Comparison of ENCODE assay signal across 2 cellular contexts in the genomic region with DNA sequence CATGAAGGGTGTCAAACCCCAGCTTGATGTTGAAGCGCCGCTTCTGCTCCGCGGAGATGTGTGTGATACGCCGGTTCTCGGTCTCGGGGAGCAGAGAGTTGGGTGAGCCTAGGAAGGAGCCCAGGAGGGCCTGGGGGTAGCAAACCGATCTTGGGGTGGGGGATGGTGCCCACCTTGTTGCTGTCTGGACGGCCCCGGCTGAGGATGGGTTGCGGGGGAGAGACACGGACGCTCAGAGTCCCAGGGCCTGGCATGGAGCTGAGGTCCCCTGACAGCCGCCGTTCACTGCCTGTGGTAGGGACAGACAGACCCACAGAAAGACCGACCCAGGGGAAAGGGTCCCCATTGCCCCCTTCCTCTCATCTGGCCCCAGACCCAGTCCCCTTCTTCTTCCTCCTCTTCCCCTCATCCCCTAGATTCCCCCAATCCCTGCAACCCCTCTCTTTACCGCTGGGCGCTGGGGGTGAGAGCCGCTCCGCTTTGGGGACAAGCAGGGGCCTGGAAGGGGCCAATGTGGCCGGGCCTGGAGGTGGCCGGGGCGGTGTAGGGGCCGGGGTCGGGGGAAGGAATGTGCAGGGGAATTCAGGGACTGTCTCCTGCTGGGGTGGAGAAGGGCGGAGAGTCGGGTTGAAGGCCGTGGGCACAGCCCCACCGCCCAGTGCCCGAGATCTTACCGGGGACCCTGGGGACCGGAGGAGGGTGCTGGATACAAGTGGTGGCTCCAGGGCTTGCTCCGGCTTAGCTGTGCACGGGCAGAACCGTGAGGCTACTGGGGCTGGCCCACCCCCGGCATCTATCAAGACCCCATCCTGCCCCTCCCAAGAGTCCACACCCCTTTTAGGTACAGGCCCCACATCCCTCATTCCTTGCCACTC.
TF ChIP-seq lines count a peak whose summit lies in the region.

No MANE protein-coding gene starts in this region.

TF ChIP-seq in GM23338, 12 proteins besides CTCF, POLR2A, EP300 and RAD21 (continues in another document):
- TF ChIP-seq STAT1 (IDR thresholded peaks at IDR 0.05; ENCODE audit: unreplicated experiment) (no peak), ZNF114 (CRISPR knock-in tag; IDR thresholded peaks at IDR 0.05) (no peak), EZH2 (IDR thresholded peaks at IDR 0.05; ENCODE audit: low read depth, unreplicated experiment) (no peak), NANOG (IDR thresholded peaks at IDR 0.05; ENCODE audit: borderline replicate concordance) (no peak), JUNB (IDR thresholded peaks at IDR 0.05; ENCODE audit: unreplicated experiment) (no peak), CREB1 (CRISPR knock-in tag; IDR thresholded peaks at IDR 0.05; ENCODE audit: low read depth) (no peak), POLR2AphosphoS5 (IDR thresholded peaks at IDR 0.05; ENCODE audit: low read depth) (no peak)
- TF ChIP-seq, protein P1, sequence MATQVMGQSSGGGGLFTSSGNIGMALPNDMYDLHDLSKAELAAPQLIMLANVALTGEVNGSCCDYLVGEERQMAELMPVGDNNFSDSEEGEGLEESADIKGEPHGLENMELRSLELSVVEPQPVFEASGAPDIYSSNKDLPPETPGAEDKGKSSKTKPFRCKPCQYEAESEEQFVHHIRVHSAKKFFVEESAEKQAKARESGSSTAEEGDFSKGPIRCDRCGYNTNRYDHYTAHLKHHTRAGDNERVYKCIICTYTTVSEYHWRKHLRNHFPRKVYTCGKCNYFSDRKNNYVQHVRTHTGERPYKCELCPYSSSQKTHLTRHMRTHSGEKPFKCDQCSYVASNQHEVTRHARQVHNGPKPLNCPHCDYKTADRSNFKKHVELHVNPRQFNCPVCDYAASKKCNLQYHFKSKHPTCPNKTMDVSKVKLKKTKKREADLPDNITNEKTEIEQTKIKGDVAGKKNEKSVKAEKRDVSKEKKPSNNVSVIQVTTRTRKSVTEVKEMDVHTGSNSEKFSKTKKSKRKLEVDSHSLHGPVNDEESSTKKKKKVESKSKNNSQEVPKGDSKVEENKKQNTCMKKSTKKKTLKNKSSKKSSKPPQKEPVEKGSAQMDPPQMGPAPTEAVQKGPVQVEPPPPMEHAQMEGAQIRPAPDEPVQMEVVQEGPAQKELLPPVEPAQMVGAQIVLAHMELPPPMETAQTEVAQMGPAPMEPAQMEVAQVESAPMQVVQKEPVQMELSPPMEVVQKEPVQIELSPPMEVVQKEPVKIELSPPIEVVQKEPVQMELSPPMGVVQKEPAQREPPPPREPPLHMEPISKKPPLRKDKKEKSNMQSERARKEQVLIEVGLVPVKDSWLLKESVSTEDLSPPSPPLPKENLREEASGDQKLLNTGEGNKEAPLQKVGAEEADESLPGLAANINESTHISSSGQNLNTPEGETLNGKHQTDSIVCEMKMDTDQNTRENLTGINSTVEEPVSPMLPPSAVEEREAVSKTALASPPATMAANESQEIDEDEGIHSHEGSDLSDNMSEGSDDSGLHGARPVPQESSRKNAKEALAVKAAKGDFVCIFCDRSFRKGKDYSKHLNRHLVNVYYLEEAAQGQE (IDR thresholded peaks at IDR 0.05; ENCODE audit: unreplicated experiment), result no peak
- TF ChIP-seq, protein P2, sequence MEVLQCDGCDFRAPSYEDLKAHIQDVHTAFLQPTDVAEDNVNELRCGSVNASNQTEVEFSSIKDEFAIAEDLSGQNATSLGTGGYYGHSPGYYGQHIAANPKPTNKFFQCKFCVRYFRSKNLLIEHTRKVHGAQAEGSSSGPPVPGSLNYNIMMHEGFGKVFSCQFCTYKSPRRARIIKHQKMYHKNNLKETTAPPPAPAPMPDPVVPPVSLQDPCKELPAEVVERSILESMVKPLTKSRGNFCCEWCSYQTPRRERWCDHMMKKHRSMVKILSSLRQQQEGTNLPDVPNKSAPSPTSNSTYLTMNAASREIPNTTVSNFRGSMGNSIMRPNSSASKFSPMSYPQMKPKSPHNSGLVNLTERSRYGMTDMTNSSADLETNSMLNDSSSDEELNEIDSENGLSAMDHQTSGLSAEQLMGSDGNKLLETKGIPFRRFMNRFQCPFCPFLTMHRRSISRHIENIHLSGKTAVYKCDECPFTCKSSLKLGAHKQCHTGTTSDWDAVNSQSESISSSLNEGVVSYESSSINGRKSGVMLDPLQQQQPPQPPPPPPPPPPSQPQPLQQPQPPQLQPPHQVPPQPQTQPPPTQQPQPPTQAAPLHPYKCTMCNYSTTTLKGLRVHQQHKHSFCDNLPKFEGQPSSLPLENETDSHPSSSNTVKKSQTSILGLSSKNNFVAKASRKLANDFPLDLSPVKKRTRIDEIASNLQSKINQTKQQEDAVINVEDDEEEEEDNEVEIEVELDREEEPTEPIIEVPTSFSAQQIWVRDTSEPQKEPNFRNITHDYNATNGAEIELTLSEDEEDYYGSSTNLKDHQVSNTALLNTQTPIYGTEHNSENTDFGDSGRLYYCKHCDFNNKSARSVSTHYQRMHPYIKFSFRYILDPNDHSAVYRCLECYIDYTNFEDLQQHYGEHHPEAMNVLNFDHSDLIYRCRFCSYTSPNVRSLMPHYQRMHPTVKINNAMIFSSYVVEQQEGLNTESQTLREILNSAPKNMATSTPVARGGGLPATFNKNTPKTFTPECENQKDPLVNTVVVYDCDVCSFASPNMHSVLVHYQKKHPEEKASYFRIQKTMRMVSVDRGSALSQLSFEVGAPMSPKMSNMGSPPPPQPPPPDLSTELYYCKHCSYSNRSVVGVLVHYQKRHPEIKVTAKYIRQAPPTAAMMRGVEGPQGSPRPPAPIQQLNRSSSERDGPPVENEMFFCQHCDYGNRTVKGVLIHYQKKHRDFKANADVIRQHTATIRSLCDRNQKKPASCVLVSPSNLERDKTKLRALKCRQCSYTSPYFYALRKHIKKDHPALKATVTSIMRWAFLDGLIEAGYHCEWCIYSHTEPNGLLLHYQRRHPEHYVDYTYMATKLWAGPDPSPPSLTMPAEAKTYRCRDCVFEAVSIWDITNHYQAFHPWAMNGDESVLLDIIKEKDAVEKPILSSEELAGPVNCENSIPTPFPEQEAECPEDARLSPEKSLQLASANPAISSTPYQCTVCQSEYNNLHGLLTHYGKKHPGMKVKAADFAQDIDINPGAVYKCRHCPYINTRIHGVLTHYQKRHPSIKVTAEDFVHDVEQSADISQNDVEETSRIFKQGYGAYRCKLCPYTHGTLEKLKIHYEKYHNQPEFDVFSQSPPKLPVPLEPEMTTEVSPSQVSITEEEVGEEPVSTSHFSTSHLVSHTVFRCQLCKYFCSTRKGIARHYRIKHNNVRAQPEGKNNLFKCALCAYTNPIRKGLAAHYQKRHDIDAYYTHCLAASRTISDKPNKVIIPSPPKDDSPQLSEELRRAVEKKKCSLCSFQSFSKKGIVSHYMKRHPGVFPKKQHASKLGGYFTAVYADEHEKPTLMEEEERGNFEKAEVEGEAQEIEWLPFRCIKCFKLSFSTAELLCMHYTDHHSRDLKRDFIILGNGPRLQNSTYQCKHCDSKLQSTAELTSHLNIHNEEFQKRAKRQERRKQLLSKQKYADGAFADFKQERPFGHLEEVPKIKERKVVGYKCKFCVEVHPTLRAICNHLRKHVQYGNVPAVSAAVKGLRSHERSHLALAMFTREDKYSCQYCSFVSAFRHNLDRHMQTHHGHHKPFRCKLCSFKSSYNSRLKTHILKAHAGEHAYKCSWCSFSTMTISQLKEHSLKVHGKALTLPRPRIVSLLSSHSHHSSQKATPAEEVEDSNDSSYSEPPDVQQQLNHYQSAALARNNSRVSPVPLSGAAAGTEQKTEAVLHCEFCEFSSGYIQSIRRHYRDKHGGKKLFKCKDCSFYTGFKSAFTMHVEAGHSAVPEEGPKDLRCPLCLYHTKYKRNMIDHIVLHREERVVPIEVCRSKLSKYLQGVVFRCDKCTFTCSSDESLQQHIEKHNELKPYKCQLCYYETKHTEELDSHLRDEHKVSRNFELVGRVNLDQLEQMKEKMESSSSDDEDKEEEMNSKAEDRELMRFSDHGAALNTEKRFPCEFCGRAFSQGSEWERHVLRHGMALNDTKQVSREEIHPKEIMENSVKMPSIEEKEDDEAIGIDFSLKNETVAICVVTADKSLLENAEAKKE (CRISPR knock-in tag; IDR thresholded peaks at IDR 0.05), result no peak

TF ChIP-seq in WTC11, 78 proteins besides CTCF, POLR2A, EP300 and RAD21:
- TF ChIP-seq, protein P3, sequence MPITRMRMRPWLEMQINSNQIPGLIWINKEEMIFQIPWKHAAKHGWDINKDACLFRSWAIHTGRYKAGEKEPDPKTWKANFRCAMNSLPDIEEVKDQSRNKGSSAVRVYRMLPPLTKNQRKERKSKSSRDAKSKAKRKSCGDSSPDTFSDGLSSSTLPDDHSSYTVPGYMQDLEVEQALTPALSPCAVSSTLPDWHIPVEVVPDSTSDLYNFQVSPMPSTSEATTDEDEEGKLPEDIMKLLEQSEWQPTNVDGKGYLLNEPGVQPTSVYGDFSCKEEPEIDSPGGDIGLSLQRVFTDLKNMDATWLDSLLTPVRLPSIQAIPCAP (CRISPR knock-in tag; IDR thresholded peaks at IDR 0.05), result no peak
- TF ChIP-seq, protein P4, sequence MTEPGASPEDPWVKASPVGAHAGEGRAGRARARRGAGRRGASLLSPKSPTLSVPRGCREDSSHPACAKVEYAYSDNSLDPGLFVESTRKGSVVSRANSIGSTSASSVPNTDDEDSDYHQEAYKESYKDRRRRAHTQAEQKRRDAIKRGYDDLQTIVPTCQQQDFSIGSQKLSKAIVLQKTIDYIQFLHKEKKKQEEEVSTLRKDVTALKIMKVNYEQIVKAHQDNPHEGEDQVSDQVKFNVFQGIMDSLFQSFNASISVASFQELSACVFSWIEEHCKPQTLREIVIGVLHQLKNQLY (CRISPR knock-in tag; IDR thresholded peaks at IDR 0.05), result no peak
TF ChIP-seq in WTC11: peak in this region for 0.
